In the genomic region with DNA sequence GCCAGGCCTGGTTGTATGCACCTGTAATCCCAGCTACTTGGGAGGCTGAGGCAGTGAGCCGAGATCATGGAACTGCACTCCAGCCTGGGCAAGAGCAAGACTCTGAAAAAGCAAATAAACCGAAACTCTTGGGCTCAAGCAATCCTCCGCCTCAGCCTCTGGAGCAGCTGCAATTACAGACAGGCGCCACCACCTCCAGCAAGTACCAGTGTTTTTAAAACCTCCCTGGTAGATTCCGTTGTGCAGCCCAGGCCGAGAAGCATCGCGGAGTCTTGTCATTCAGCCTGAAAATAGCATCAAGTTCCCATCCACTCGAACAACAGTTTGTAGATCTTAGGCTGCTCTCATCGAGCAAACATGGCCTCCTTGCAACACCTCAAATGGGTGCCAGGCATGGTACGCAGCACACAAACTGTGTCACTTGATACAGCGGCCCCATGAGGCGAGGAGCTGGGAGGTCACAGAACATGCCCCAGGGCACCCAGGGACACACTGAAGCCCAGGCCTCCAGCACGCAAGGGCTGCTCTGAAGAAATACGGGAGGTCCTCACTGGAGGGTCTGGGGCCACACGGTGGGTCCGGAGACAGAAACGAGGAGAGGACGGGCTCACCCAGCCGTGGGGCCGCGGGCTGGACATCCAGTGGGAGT, we compare ENCODE assay signal across 16 cellular contexts. TPM values are rescaled to one million over a fixed set of nuclear protein-coding genes. Genes with fewer than 3 reads are reported as not detected.
DNase-seq lines count a peak whose midpoint lies in the region; ATAC-seq lines count a peak whose summit lies in the region.
"Had no signal": no experiment of that assay in that cellular context is flagged by ENCODE, and none has a peak within 500 bp of the region (broad histone marks: within the 10 kb centered on the region; RNA-seq: fewer than 3 reads in every experiment).

No MANE protein-coding gene starts in this region.

- intact Hi-C loops in activated naive CD4-positive, alpha-beta T cell treated with anti-CD3 and anti-CD28 coated beads for 36 hours (cut with micrococcal nuclease) = loop anchor here (5.0 kb wide), 1 partner anchor 88 kb away; no protein-coding TSS in a partner anchor

- no peak overlapping the region for H3K4me3 Mint-ChIP-seq in activated naive CD4-positive, alpha-beta T cell treated with anti-CD3 and anti-CD28 coated beads for 36 hours
- no peak overlapping the region for H3K4me3 Mint-ChIP-seq in activated T-helper 17 cell treated with anti-CD3 and anti-CD28 coated beads, Interleukin-2, amount 50 U/mL, for 72 hours
- no peak overlapping the region for H3K4me3 Mint-ChIP-seq in immature natural killer cell

- H3K4me1 Mint-ChIP-seq in activated naive CD4-positive, alpha-beta T cell treated with anti-CD3 and anti-CD28 coated beads for 36 hours (ENCODE audit: low read depth) = peaks cover 42% of the 10 kb centered on the region
- H3K4me1 Mint-ChIP-seq in activated T-helper 17 cell treated with anti-CD3 and anti-CD28 coated beads, Interleukin-2, amount 50 U/mL, for 72 hours = peaks cover 29% of the 10 kb centered on the region
- peaks cover 23 to 29% of the 10 kb centered on the region in 2 donors for H3K4me1 Mint-ChIP-seq in immature natural killer cell

- peak overlapping the region; percentile 48 to 77 for H3K27ac Mint-ChIP-seq in activated naive CD4-positive, alpha-beta T cell treated with anti-CD3 and anti-CD28 coated beads, Interleukin-2, amount 50 U/mL, for 72 hours
- no peak overlapping the region for H3K27ac Mint-ChIP-seq in activated naive CD4-positive, alpha-beta T cell treated with anti-CD3 and anti-CD28 coated beads for 36 hours
- H3K27ac Mint-ChIP-seq in activated T-helper 17 cell treated with anti-CD3 and anti-CD28 coated beads, Interleukin-2, amount 50 U/mL, for 72 hours = peak overlapping the region; percentile 70
- H3K27ac Mint-ChIP-seq in immature natural killer cell = peak overlapping the region in 4 of 6 donors; percentile 30 to 78 (median 64)
- H3K27ac Mint-ChIP-seq: progenitor cell of endocrine pancreas had no signal

- DNase-seq in activated naive CD4-positive, alpha-beta T cell treated with anti-CD3 and anti-CD28 coated beads, Interleukin-2, amount 50 U/mL, for 72 hours (ENCODE audit: low spot score in 2 of 2) = no peak
- no peak for DNase-seq in activated naive CD4-positive, alpha-beta T cell treated with anti-CD3 and anti-CD28 coated beads for 36 hours
- DNase-seq in immature natural killer cell (no peak), substantia nigra (lab: John Stamatoyannopoulos, UW) (no peak), SHP77 (lab: John Stamatoyannopoulos, UW) (no peak), SIG-M5 (lab: John Stamatoyannopoulos, UW) (no peak), ureter (ENCODE audit: low spot score) (no peak)
- DNase-seq: cortex of kidney; DMS53; NCI-H524 treated with DMSO at 0.1 percent for 48 hours; stimulated activated CD8-positive, alpha-beta memory T cell treated with anti-CD3 and anti-CD28 coated beads, Interleukin-4, amount 100 ng/mL, for 48 hours had no signal

- CTCF ChIA-PET in activated naive CD4-positive, alpha-beta T cell treated with anti-CD3 and anti-CD28 coated beads for 36 hours (lab: Charles Lee) = interaction anchor here (1.9 to 10.2 kb wide), 2 partner anchors 26 kb away, joined by 4 to 100 read pairs; no protein-coding TSS in a partner anchor

- no peaks in the 10 kb centered on the region for H3K27me3 Mint-ChIP-seq in activated naive CD4-positive, alpha-beta T cell treated with anti-CD3 and anti-CD28 coated beads for 36 hours (ENCODE audit: low read depth)
- no peaks in the 10 kb centered on the region for H3K27me3 Mint-ChIP-seq in activated T-helper 17 cell treated with anti-CD3 and anti-CD28 coated beads, Interleukin-2, amount 50 U/mL, for 72 hours
- peaks cover 15 to 33% (median 32%) of the 10 kb centered on the region in 3 donors for H3K27me3 Mint-ChIP-seq in immature natural killer cell (ENCODE audit: low read depth in 3 of 3)
- H3K27me3 Mint-ChIP-seq: progenitor cell of endocrine pancreas had no signal

- peaks cover 5 to 11% of the 10 kb centered on the region in 2 donors for H3K36me3 Mint-ChIP-seq in activated naive CD4-positive, alpha-beta T cell treated with anti-CD3 and anti-CD28 coated beads, Interleukin-2, amount 50 U/mL, for 72 hours
- peaks cover 14% of the 10 kb centered on the region for H3K36me3 Mint-ChIP-seq in activated naive CD4-positive, alpha-beta T cell treated with anti-CD3 and anti-CD28 coated beads for 36 hours (ENCODE audit: low read depth)
- H3K36me3 Mint-ChIP-seq in activated T-helper 17 cell treated with anti-CD3 and anti-CD28 coated beads, Interleukin-2, amount 50 U/mL, for 72 hours (ENCODE audit: low read depth) = peaks cover 80% of the 10 kb centered on the region
- peaks cover 13 to 28% (median 20%) of the 10 kb centered on the region in 3 donors for H3K36me3 Mint-ChIP-seq in immature natural killer cell

- peak overlapping the region; percentile 100 for H3K27ac ChIP-seq in substantia nigra (ENCODE audit: low read depth, low read length, poor library complexity, severe bottlenecking)

- no peak for ATAC-seq in activated naive CD4-positive, alpha-beta T cell treated with anti-CD3 and anti-CD28 coated beads, Interleukin-2, amount 50 U/mL, for 72 hours
- ATAC-seq in activated T-helper 17 cell treated with anti-CD3 and anti-CD28 coated beads, Interleukin-2, amount 50 U/mL, for 72 hours (replicated peaks) = no peak

- no peaks in the 10 kb centered on the region for H3K9me3 Mint-ChIP-seq in activated naive CD4-positive, alpha-beta T cell treated with anti-CD3 and anti-CD28 coated beads, Interleukin-2, amount 50 U/mL, for 72 hours
- H3K9me3 Mint-ChIP-seq in activated naive CD4-positive, alpha-beta T cell treated with anti-CD3 and anti-CD28 coated beads for 36 hours = no peaks in the 10 kb centered on the region
- no peaks in the 10 kb centered on the region for H3K9me3 Mint-ChIP-seq in activated T-helper 17 cell treated with anti-CD3 and anti-CD28 coated beads, Interleukin-2, amount 50 U/mL, for 72 hours
- H3K9me3 Mint-ChIP-seq in immature natural killer cell = no peaks in the 10 kb centered on the region

RNA-seq across cellular contexts. Expression of a gene that starts 18.1 kb away (rescaled TPM):
- 100 to 1,000 TPM; 165 to 233 TPM for total RNA-seq in activated naive CD4-positive, alpha-beta T cell treated with anti-CD3 and anti-CD28 coated beads, Interleukin-2, amount 50 U/mL, for 72 hours
- total RNA-seq in activated naive CD4-positive, alpha-beta T cell treated with anti-CD3 and anti-CD28 coated beads for 36 hours = 10 to 100 TPM; 79.0 to 85.6 TPM
- 100 to 1,000 TPM; 165 to 351 TPM for total RNA-seq in activated T-helper 17 cell treated with anti-CD3 and anti-CD28 coated beads, Interleukin-2, amount 50 U/mL, for 72 hours
- 100 to 1,000 TPM; 194 to 262 (median 203) TPM for polyA plus RNA-seq in immature natural killer cell
- total RNA-seq in ureter = 151 TPM
- total RNA-seq: RPMI7951 had no signal

RNA-seq across cellular contexts. Expression of a gene that starts 20.1 kb away (rescaled TPM):
- total RNA-seq in activated naive CD4-positive, alpha-beta T cell treated with anti-CD3 and anti-CD28 coated beads, Interleukin-2, amount 50 U/mL, for 72 hours = 100 to 1,000 TPM; 165 to 187 TPM
- 100 to 1,000 TPM; 105 to 110 TPM for total RNA-seq in activated naive CD4-positive, alpha-beta T cell treated with anti-CD3 and anti-CD28 coated beads for 36 hours
- 100 to 1,000 TPM; 126 to 250 TPM for total RNA-seq in activated T-helper 17 cell treated with anti-CD3 and anti-CD28 coated beads, Interleukin-2, amount 50 U/mL, for 72 hours
- polyA plus RNA-seq in immature natural killer cell = 100 to 1,000 TPM in 1 of 3 donors, 10 to 100 TPM in 2; 55.2 to 170 (median 58.2) TPM
- total RNA-seq in ureter = 18.2 TPM
- total RNA-seq: fibroblast of lung, RPMI7951 had no signal

RNA-seq across cellular contexts. Expression of a gene that starts 35.7 kb away (rescaled TPM):
- not detected for total RNA-seq in activated naive CD4-positive, alpha-beta T cell treated with anti-CD3 and anti-CD28 coated beads, Interleukin-2, amount 50 U/mL, for 72 hours
- total RNA-seq in activated naive CD4-positive, alpha-beta T cell treated with anti-CD3 and anti-CD28 coated beads for 36 hours = not detected
- total RNA-seq in activated T-helper 17 cell treated with anti-CD3 and anti-CD28 coated beads, Interleukin-2, amount 50 U/mL, for 72 hours = under 1 TPM; 0.67 to 0.82 TPM
- not detected for polyA plus RNA-seq in immature natural killer cell
- total RNA-seq in ureter = 0.21 TPM
- total RNA-seq: fibroblast of lung, mesenteric fat pad, progenitor cell of endocrine pancreas, RPMI7951 had no signal
- polyA plus RNA-seq: fibroblast of lung had no signal

RNA-seq across cellular contexts. Expression of a gene that starts 57.9 kb away (rescaled TPM):
- 10 to 100 TPM; 84.0 to 92.7 TPM for total RNA-seq in activated naive CD4-positive, alpha-beta T cell treated with anti-CD3 and anti-CD28 coated beads, Interleukin-2, amount 50 U/mL, for 72 hours
- total RNA-seq in activated naive CD4-positive, alpha-beta T cell treated with anti-CD3 and anti-CD28 coated beads for 36 hours = 100 to 1,000 TPM in 1 of 2 experiments, 10 to 100 TPM in 1; 96.3 to 103 TPM
- 100 to 1,000 TPM in 1 of 2 donors, 10 to 100 TPM in 1; 90.4 to 118 TPM for total RNA-seq in activated T-helper 17 cell treated with anti-CD3 and anti-CD28 coated beads, Interleukin-2, amount 50 U/mL, for 72 hours
- polyA plus RNA-seq in immature natural killer cell = 100 to 1,000 TPM; 113 to 230 (median 132) TPM
- total RNA-seq in ureter = 119 TPM
